12 cellular contexts compared by ENCODE assay signal in genomic region chr19:16889429-16889882, GRCh38. TPM values are rescaled to one million over a fixed set of nuclear protein-coding genes. Genes with fewer than 3 reads are reported as not detected.
A peak's percentile ranks its signal among the peaks of the same experiment; 100 is the strongest.
DNase-seq lines count a peak whose midpoint lies in the region; ATAC-seq and TF ChIP-seq lines count a peak whose summit lies in the region.
"Had no signal": no experiment of that assay in that cellular context is flagged by ENCODE, and none has a peak within 500 bp of the region (broad histone marks: within the 10 kb centered on the region; RNA-seq: fewer than 3 reads in every experiment).

No MANE protein-coding gene starts in this region.

- H3K9me3 ChIP-seq in MM.1S (replicated peaks; ENCODE audit: insufficient read depth, low read length) (no peaks in the 10 kb centered on the region), colonic mucosa (no peaks in the 10 kb centered on the region), mucosa of rectum (ENCODE audit: control insufficient read depth in 2 of 2, low read length in 2 of 2) (no peaks in the 10 kb centered on the region)
- H3K9me3 ChIP-seq: SJCRH30 had no signal

- peak overlapping the region; percentile 76 for H3K4me2 ChIP-seq in MM.1S (ENCODE audit: low read depth, low read length)

- H3K27ac ChIP-seq in MM.1S (ENCODE audit: low read length) (no peak overlapping the region), colonic mucosa (peak overlapping the region; percentile 27), mucosa of rectum (ENCODE audit: low read depth in 2 of 2, low read length in 2 of 2) (peak overlapping the region; percentile 52 to 76)
- H3K27ac ChIP-seq: SJCRH30 had no signal

- no peak overlapping the region for H2AFZ ChIP-seq in MM.1S (ENCODE audit: low read length)

- H3K9ac ChIP-seq in MM.1S (ENCODE audit: low read length) (peak overlapping the region; percentile 41; the same call in 1 of the 2 replicates), colonic mucosa (ENCODE audit: low read depth in 2 of 2, low read length in 2 of 2) (no peak overlapping the region), mucosa of rectum (ENCODE audit: low read depth in 1 of 2, low read length in 2 of 2) (peak overlapping the region in 1 of 2 donors; percentile 26)

- no peaks in the 10 kb centered on the region for H3K9me2 ChIP-seq in MM.1S (replicated peaks; ENCODE audit: insufficient read depth, low read length)

- H3K36me3 ChIP-seq in MM.1S (replicated peaks; ENCODE audit: insufficient read depth, low read length), result no peaks in the 10 kb centered on the region
- no peaks in the 10 kb centered on the region for H3K36me3 ChIP-seq in colonic mucosa
- no peaks in the 10 kb centered on the region for H3K36me3 ChIP-seq in mucosa of rectum (ENCODE audit: control insufficient read depth in 2 of 2, insufficient read depth in 2 of 2, low read length in 2 of 2)
- H3K36me3 ChIP-seq: SJCRH30 had no signal

- ATAC-seq in GM18870 (IDR thresholded peaks at IDR 0.05; ENCODE audit: unreplicated experiment), result no peak
- no peak for ATAC-seq in HG03457 (IDR thresholded peaks at IDR 0.05; ENCODE audit: unreplicated experiment)
- ATAC-seq: activated naive CD8-positive, alpha-beta T cell treated with anti-CD3 and anti-CD28 coated beads, Interleukin-2, amount 50 U/mL, for 24 hours had no signal

- no peak for TF ChIP-seq CTCF in MM.1S (IDR thresholded peaks at IDR 0.05; ENCODE audit: low read length)
- TF ChIP-seq CTCF in colonic mucosa (IDR thresholded peaks at IDR 0.05), result no peak

- H3K79me2 ChIP-seq in MM.1S (ENCODE audit: low read length), result no peaks in the 10 kb centered on the region

- H3F3A ChIP-seq in MM.1S (ENCODE audit: insufficient read depth, low read length), result no peaks in the 10 kb centered on the region

- intact Hi-C loops in colonic mucosa (cut with DNase I), result no loop called here

- no peaks in the 10 kb centered on the region for H4K20me1 ChIP-seq in MM.1S (ENCODE audit: insufficient read depth, low read length)

- H3K4me3 ChIP-seq in MM.1S (ENCODE audit: low read length) (peak overlapping the region; percentile 48), colonic mucosa (peak overlapping the region; percentile 2), mucosa of rectum (ENCODE audit: low read length in 2 of 2) (peak overlapping the region in 1 of 2 donors; percentile 48)

- H3K4me1 ChIP-seq in MM.1S (ENCODE audit: low read length) (peaks cover 31% of the 10 kb centered on the region), colonic mucosa (no peaks in the 10 kb centered on the region), mucosa of rectum (ENCODE audit: control insufficient read depth in 2 of 2, insufficient read depth in 2 of 2, low read length in 2 of 2) (peaks cover 5 to 8% of the 10 kb centered on the region in 2 donors)

- peak; percentile 24 for DNase-seq in AG20443 (ENCODE audit: low spot score)
- DNase-seq in MM.1S, result no peak
- DNase-seq in colonic mucosa, result no peak
- DNase-seq in NCI-H345 treated with DMSO at 0.1 percent for 48 hours (lab: John Stamatoyannopoulos, UW; ENCODE audit: unreplicated experiment), result no peak
- DNase-seq in Ammon's horn (ENCODE audit: low spot score), result no peak
- DNase-seq: activated CD4-positive, alpha-beta T cell treated with anti-CD3 and anti-CD28 coated beads, Interleukin-2, amount 50 U/mL, for 4 hours; activated naive CD8-positive, alpha-beta T cell treated with anti-CD3 and anti-CD28 coated beads, Interleukin-2, amount 50 U/mL, for 24 hours; stimulated activated CD4-positive, alpha-beta T cell treated with anti-CD3 and anti-CD28 coated beads, Interleukin-2, amount 100 ng/mL, for 48 hours had no signal

- H3K27me3 ChIP-seq in MM.1S (replicated peaks; ENCODE audit: insufficient read depth, low read length) (no peaks in the 10 kb centered on the region), colonic mucosa (no peaks in the 10 kb centered on the region), mucosa of rectum (ENCODE audit: control insufficient read depth in 2 of 2, insufficient read depth in 2 of 2, low read length in 2 of 2) (no peaks in the 10 kb centered on the region)
- H3K27me3 ChIP-seq: SJCRH30 had no signal

RNA-seq across cellular contexts. Expression of gene F2RL3, which starts 0.7 kb away (rescaled TPM):
- total RNA-seq in colonic mucosa, result under 1 TPM; 0.84 to 0.98 TPM
